ENCODE assay signal across 11 cellular contexts in the genomic region with DNA sequence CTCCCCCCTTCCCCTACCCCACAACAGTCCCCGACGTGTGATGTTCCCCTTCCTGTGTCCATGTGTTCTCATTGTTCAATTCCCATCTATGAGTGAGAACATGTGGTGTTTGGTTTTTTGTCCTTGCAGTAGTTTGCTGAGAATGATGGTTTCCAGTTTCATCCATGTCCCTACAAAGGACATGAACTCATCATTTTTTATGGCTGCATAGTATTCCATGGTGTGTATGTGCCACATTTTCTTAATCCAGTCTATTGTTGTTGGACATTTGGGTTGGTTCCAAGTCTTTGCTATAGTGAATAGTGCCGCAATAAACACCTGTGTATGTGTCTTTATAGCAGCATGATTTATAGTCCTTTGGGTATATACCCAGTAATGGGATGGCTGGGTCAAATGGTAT. TPM values are rescaled to one million over a fixed set of nuclear protein-coding genes. Genes with fewer than 3 reads are reported as not detected.
DNase-seq lines count a peak whose midpoint lies in the region; ATAC-seq, FAIRE-seq and TF ChIP-seq lines count a peak whose summit lies in the region.
"Not testable (repeated sequence)": the region's sequence is repeated elsewhere in the genome, so short reads cannot be mapped to it uniquely, and the experiment has no call there.
"Had no signal": no experiment of that assay in that cellular context is flagged by ENCODE, and none has a peak within 500 bp of the region (broad histone marks: within the 10 kb centered on the region; RNA-seq: fewer than 3 reads in every experiment).

No MANE protein-coding gene starts in this region.

- not testable (repeated sequence) for H3K27ac ChIP-seq in HEK293 (ENCODE audit: extremely low read depth, low read depth, low read length); K562 (ENCODE audit: extremely low read depth, low read depth, low read length)

- intact Hi-C loops in K562 (cut with micrococcal nuclease), result not testable (repeated sequence)

- H3K36me3 ChIP-seq in HEK293 (ENCODE audit: control insufficient read depth in 2 of 2, insufficient read depth in 1 of 2, low read length in 2 of 2), result not testable (repeated sequence)
- H3K36me3 ChIP-seq in K562 (ENCODE audit: control insufficient read depth, insufficient read depth, low read length), result peaks cover 10% of the 10 kb centered on the region; the same call in 1 of the 3 replicates

- peaks cover 42% of the 10 kb centered on the region for H3K79me2 ChIP-seq in K562 (ENCODE audit: control insufficient read depth, insufficient read depth, low read length)

- H3K4me2 ChIP-seq in K562 (ENCODE audit: insufficient read depth, low read length), result not testable (repeated sequence)

- not testable (repeated sequence) for DNase-seq in K562 (ENCODE audit: extremely low read depth in 1 of 4, low spot score in 3 of 4)

- not testable (repeated sequence) for H3K9me3 ChIP-seq in HEK293 (ENCODE audit: control insufficient read depth, insufficient read depth, low read depth, low read length); K562 (replicated peaks; ENCODE audit: control insufficient read depth, insufficient read depth, low read depth, low read length)

- not testable (repeated sequence) for TF ChIP-seq CTCF in HEK293 (tag by site-specific recombination; IDR thresholded peaks at IDR 0.05); K562 (IDR thresholded peaks at IDR 0.05 in 2 of 3, conservative IDR thresholded peaks at IDR 0.05 in 1 of 3; ENCODE audit: insufficient read depth in 2 of 3, low read depth in 1 of 3, low read length in 3 of 3)

- not testable (repeated sequence) for H3K27me3 ChIP-seq in K562 (ENCODE audit: control insufficient read depth in 2 of 2, insufficient read depth in 2 of 2, low read length in 2 of 2)

- not testable (repeated sequence) for TF ChIP-seq EP300 in K562 (IDR thresholded peaks at IDR 0.05; ENCODE audit: low read length)

- not testable (repeated sequence) for ATAC-seq in K562

- POLR2A ChIA-PET in HEK293 (lab: Yijun Ruan, JAX); K562 (lab: Yijun Ruan, JAX): not testable (repeated sequence)

- not testable (repeated sequence) for H4K20me1 ChIP-seq in K562 (replicated peaks; ENCODE audit: control insufficient read depth, insufficient read depth, low read length)

- not testable (repeated sequence) for H3K9me1 ChIP-seq in K562 (ENCODE audit: control insufficient read depth, insufficient read depth, low read length)

- not testable (repeated sequence) for H3K4me3 ChIP-seq in HEK293 (ENCODE audit: low read depth, low read length); K562

- TF ChIP-seq POLR2A in K562 (conservative IDR thresholded peaks at IDR 0.05), result not testable (repeated sequence)

- FAIRE-seq in K562 (lab: Jason Lieb, UNC), result not testable (repeated sequence)

- CTCF ChIA-PET in HEK293 (lab: Yijun Ruan, JAX); K562 (lab: Yijun Ruan, JAX; ENCODE audit: low intra/inter-chr PET ratio): not testable (repeated sequence)

- not testable (repeated sequence) for H2AFZ ChIP-seq in K562 (ENCODE audit: low read depth, low read length)

- in situ Hi-C loops in K562 (cut with MboI), result not testable (repeated sequence)

- BruUV-seq in K562 (replicated peaks; lab: Mats Ljungman, UMichigan), result not testable (repeated sequence)

- H3K9ac ChIP-seq in K562 (ENCODE audit: insufficient read depth in 1 of 2, low read depth in 2 of 2, low read length in 2 of 2), result not testable (repeated sequence)

- H3K4me1 ChIP-seq in HEK293 (ENCODE audit: control insufficient read depth, insufficient read depth, low read length); K562 (replicated peaks in 1 of 2; ENCODE audit: control insufficient read depth in 2 of 2, insufficient read depth in 2 of 2, low read length in 2 of 2): not testable (repeated sequence)

- not testable (repeated sequence) for TF ChIP-seq RAD21 in K562 (CRISPR knock-in tag; conservative IDR thresholded peaks at IDR 0.05 in 1 of 2, IDR thresholded peaks at IDR 0.05 in 1 of 2)

- WGBS in K562 (ENCODE audit: insufficient coverage, low coverage, missing lambda C conversion rate), result 92% methylated on average over 3 of the region's 3 CpGs

TF ChIP-seq in HEK293, 187 proteins besides CTCF, POLR2A, EP300 and RAD21:
- peak; percentile 79 for TF ChIP-seq ZNF146 (tag by site-specific recombination; IDR thresholded peaks at IDR 0.05)

TF ChIP-seq in K562, 482 proteins besides CTCF, POLR2A, EP300 and RAD21:
- peak; percentile 75 for TF ChIP-seq BCOR (IDR thresholded peaks at IDR 0.05)
- TF ChIP-seq KDM1A (IDR thresholded peaks at IDR 0.05), result peak in 1 of 2 experiments; percentile 51; a peak in 2 of 4 replicates

RNA-seq across cellular contexts. Expression of gene SPDYE16, which starts 18.2 kb away (rescaled TPM):
- 0.28 and 0.77 TPM in 2 replicates for total RNA-seq in K562 (2011; cell fraction: chromatin; rRNA removed; ENCODE audit: low replicate concordance)
- 0.39 TPM in 1 of 2 replicates, not detected in the other for total RNA-seq in K562 (2011; cell fraction: nucleolus; rRNA removed)
- total RNA-seq in K562 (2011; cell fraction: nucleoplasm; rRNA removed), result 0.22 TPM in 1 of 2 replicates, not detected in the other
- total RNA-seq in K562 (2014; rRNA removed) (not detected in 2 replicates), K562 (2014; rRNA removed; fragmentation: Illumina TruSeq; extraction: Trizol) (not detected in 2 replicates), K562 (2015; rRNA removed; fragmentation: Illumina TruSeq; extraction: Trizol) (not detected in 2 replicates), K562 (2021) (0.13 TPM in 1 of 2 replicates, not detected in the other)
- polyA plus RNA-seq in K562 (2011; rRNA removed) (0.04 TPM in 1 of 2 replicates, not detected in the other), K562 (2014; fragmentation: Illumina TruSeq; extraction: Trizol) (0.06 TPM in 2 replicates), K562 (2014; fragmentation: Nextera tagmentation; extraction: Ambion mirVana) (under 1 TPM; 0.04 to 0.06 TPM), K562 (2014; rRNA removed) (not detected in 2 replicates)
- not detected in 2 replicates for polyA plus RNA-seq in K562 (2011; cell fraction: cytosol; rRNA removed)
- polyA plus RNA-seq in K562 (2011; cell fraction: nucleus; rRNA removed), result 0.03 and 0.17 TPM in 2 replicates
- 0.20 and 0.46 TPM in 2 replicates for polyA plus RNA-seq in K562 (2012)
- polyA minus RNA-seq in K562 (2011; rRNA and poly(A)+ RNA removed), result 0.15 TPM in 1 of 2 replicates, not detected in the other
- not detected in 2 replicates for polyA minus RNA-seq in K562 (2011; cell fraction: cytosol; rRNA and poly(A)+ RNA removed)
- polyA minus RNA-seq in K562 (2011; cell fraction: nucleus; rRNA and poly(A)+ RNA removed), result 0.27 TPM in 1 of 2 replicates, not detected in the other
- total RNA-seq: A172, Calu3 had no signal
- polyA plus RNA-seq: A549, AG04450, BJ, CD14-positive monocyte had no signal

RNA-seq across cellular contexts. Expression of gene UPK3B, which starts 51.0 kb away (rescaled TPM):
- 2.2 TPM in 1 of 2 replicates, not detected in the other for total RNA-seq in K562 (2011; cell fraction: chromatin; rRNA removed; ENCODE audit: low replicate concordance)
- 1.7 and 1.8 TPM in 2 replicates for total RNA-seq in K562 (2011; cell fraction: nucleolus; rRNA removed)
- total RNA-seq in K562 (2011; cell fraction: nucleoplasm; rRNA removed), result not detected in 2 replicates
- not detected in 2 replicates for total RNA-seq in K562 (2014; rRNA removed)
- not detected in 2 replicates for total RNA-seq in K562 (2014; rRNA removed; fragmentation: Illumina TruSeq; extraction: Trizol)
- total RNA-seq in K562 (2015; rRNA removed; fragmentation: Illumina TruSeq; extraction: Trizol), result not detected in 2 replicates
- total RNA-seq in K562 (2021), result 0.38 TPM in 1 of 2 replicates, not detected in the other
- polyA plus RNA-seq in K562 (2011; rRNA removed), result not detected in 2 replicates
- polyA plus RNA-seq in K562 (2011; cell fraction: cytosol; rRNA removed), result not detected in 2 replicates
- polyA plus RNA-seq in K562 (2011; cell fraction: nucleus; rRNA removed), result not detected in 2 replicates
- polyA plus RNA-seq in K562 (2012), result not detected in 2 replicates
- not detected in 2 replicates for polyA plus RNA-seq in K562 (2014; fragmentation: Illumina TruSeq; extraction: Trizol)
- not detected for polyA plus RNA-seq in K562 (2014; fragmentation: Nextera tagmentation; extraction: Ambion mirVana)
- polyA plus RNA-seq in K562 (2014; rRNA removed), result not detected in 2 replicates
- polyA minus RNA-seq in K562 (2011; rRNA and poly(A)+ RNA removed), result not detected in 2 replicates
- not detected in 2 replicates for polyA minus RNA-seq in K562 (2011; cell fraction: cytosol; rRNA and poly(A)+ RNA removed)
- not detected in 2 replicates for polyA minus RNA-seq in K562 (2011; cell fraction: nucleus; rRNA and poly(A)+ RNA removed)
- total RNA-seq: A673, Daoy had no signal
- polyA plus RNA-seq: AG04450; BJ; CD14-positive monocyte; CD4-positive, alpha-beta memory T cell had no signal
